In genomic region chr11:80849253-80849652, GRCh38 we compare ENCODE assay signal across 18 cellular contexts.
DNase-seq lines count a peak whose midpoint lies in the region; ATAC-seq and TF ChIP-seq lines count a peak whose summit lies in the region.
"Had no signal": no experiment of that assay in that cellular context is flagged by ENCODE, and none has a peak within 500 bp of the region (broad histone marks: within the 10 kb centered on the region; RNA-seq: fewer than 3 reads in every experiment).

No MANE protein-coding gene starts in this region.

- BruUV-seq in Calu3 (replicated peaks; lab: Mats Ljungman, UMichigan), result no TSS peak

- H3K27me3 Mint-ChIP-seq in Calu3 (ENCODE audit: unreplicated experiment), result no peaks in the 10 kb centered on the region
- H3K27me3 Mint-ChIP-seq: activated B cell treated with CpG ODN at 0.5 μM for 24 hours; activated naive CD8-positive, alpha-beta T cell treated with anti-CD3 and anti-CD28 coated beads for 36 hours; central memory CD8-positive, alpha-beta T cell had no signal

- H3K4me1 Mint-ChIP-seq in Calu3 (ENCODE audit: low read depth, unreplicated experiment), result no peaks in the 10 kb centered on the region
- H3K4me1 Mint-ChIP-seq: activated B cell treated with CpG ODN at 0.5 μM for 24 hours; activated naive CD8-positive, alpha-beta T cell treated with anti-CD3 and anti-CD28 coated beads for 36 hours; central memory CD8-positive, alpha-beta T cell had no signal

- H3K36me3 Mint-ChIP-seq in Calu3 (ENCODE audit: insufficient read depth, unreplicated experiment), result no peaks in the 10 kb centered on the region
- H3K36me3 Mint-ChIP-seq: activated naive CD8-positive, alpha-beta T cell treated with anti-CD3 and anti-CD28 coated beads for 36 hours had no signal

- ATAC-seq in GM19328 (IDR thresholded peaks at IDR 0.05; ENCODE audit: unreplicated experiment) (peak; percentile 64), HG02642 (IDR thresholded peaks at IDR 0.05; ENCODE audit: poor library complexity, unreplicated experiment) (peak; percentile 58), HG03196 (IDR thresholded peaks at IDR 0.05; ENCODE audit: unreplicated experiment) (peak; percentile 50), GM21737 (IDR thresholded peaks at IDR 0.05; ENCODE audit: unreplicated experiment) (no peak)
- ATAC-seq: gastrocnemius medialis had no signal

- H3K4me3 Mint-ChIP-seq in Calu3 (ENCODE audit: low read depth, unreplicated experiment), result no peak overlapping the region
- H3K4me3 Mint-ChIP-seq: activated B cell treated with CpG ODN at 0.5 μM for 24 hours; activated naive CD8-positive, alpha-beta T cell treated with anti-CD3 and anti-CD28 coated beads for 36 hours; central memory CD8-positive, alpha-beta T cell had no signal

- intact Hi-C loops in dorsolateral prefrontal cortex (cut with DNase I) (no loop called here), Calu3 (cut with micrococcal nuclease; ENCODE audit: unreplicated experiment) (no loop called here)

- TF ChIP-seq CTCF in dorsolateral prefrontal cortex (IDR thresholded peaks at IDR 0.05 in 54 of 56, conservative IDR thresholded peaks at IDR 0.05 in 2 of 56; ENCODE audit: low read depth in 1 of 56, partially characterized antibody in 56 of 56) (no peak), Calu3 (IDR thresholded peaks at IDR 0.05; ENCODE audit: unreplicated experiment) (no peak)

- no peaks in the 10 kb centered on the region for H3K27me3 ChIP-seq in BLaER1
- H3K27me3 ChIP-seq in dorsolateral prefrontal cortex, result no peaks in the 10 kb centered on the region
- H3K27me3 ChIP-seq: gastrocnemius medialis, thyroid gland had no signal

- no peak overlapping the region for H3K9ac ChIP-seq in BLaER1
- H3K9ac ChIP-seq: parathyroid adenoma had no signal

- H3K4me3 ChIP-seq in BLaER1, result no peak overlapping the region
- H3K4me3 ChIP-seq in dorsolateral prefrontal cortex, result no peak overlapping the region
- H3K4me3 ChIP-seq: gastrocnemius medialis, thyroid gland had no signal

- no peaks in the 10 kb centered on the region for H3K36me3 ChIP-seq in BLaER1
- H3K36me3 ChIP-seq: gastrocnemius medialis, thyroid gland had no signal

- no peaks in the 10 kb centered on the region for H3K9me3 ChIP-seq in BLaER1
- H3K9me3 ChIP-seq: gastrocnemius medialis, thyroid gland had no signal

- no peaks in the 10 kb centered on the region for H4K20me1 ChIP-seq in BLaER1

- DNase-seq in NCI-H748 (lab: John Stamatoyannopoulos, UW; ENCODE audit: unreplicated experiment) (no peak), dorsolateral prefrontal cortex (no peak), Calu3 (no peak)
- DNase-seq: activated B cell treated with CpG ODN at 0.5 μM for 24 hours; activated naive CD8-positive, alpha-beta T cell treated with anti-CD3 and anti-CD28 coated beads for 36 hours; gastrocnemius medialis; islet precursor cell; NCI-H1417; NCI-H510A treated with DMSO at 0.1 percent for 48 hours; stimulated activated CD4-positive, alpha-beta T cell treated with anti-CD3 and anti-CD28 coated beads, Interleukin-15, amount 100 ng/mL, for 24 hours; thyroid gland had no signal

- peaks cover 18% of the 10 kb centered on the region for H3K4me1 ChIP-seq in BLaER1
- H3K4me1 ChIP-seq: gastrocnemius medialis, parathyroid adenoma, thyroid gland had no signal

- peaks cover 8% of the 10 kb centered on the region for H3K9me3 Mint-ChIP-seq in Calu3 (ENCODE audit: low read depth, unreplicated experiment)
- H3K9me3 Mint-ChIP-seq: activated B cell treated with CpG ODN at 0.5 μM for 24 hours had no signal

- no peak overlapping the region for H3K27ac Mint-ChIP-seq in Calu3 (ENCODE audit: unreplicated experiment)
- H3K27ac Mint-ChIP-seq: activated B cell treated with CpG ODN at 0.5 μM for 24 hours; activated naive CD8-positive, alpha-beta T cell treated with anti-CD3 and anti-CD28 coated beads for 36 hours had no signal

- CTCF ChIA-PET in Calu3 (lab: Charles Lee), result no interaction called here

- H3K27ac ChIP-seq in BLaER1 (no peak overlapping the region), dorsolateral prefrontal cortex (no peak overlapping the region)
- H3K27ac ChIP-seq: gastrocnemius medialis, parathyroid adenoma, thyroid gland had no signal

- H3K4me2 ChIP-seq in BLaER1, result peak overlapping the region; percentile 49
